23 cellular contexts compared by ENCODE assay signal in genomic region chr12:5459051-5459782, GRCh38. TPM values are rescaled to one million over a fixed set of nuclear protein-coding genes. Genes with fewer than 3 reads are reported as not detected.
"Had no signal": no experiment of that assay in that cellular context is flagged by ENCODE, and none has a peak within 500 bp of the region (broad histone marks: within the 10 kb centered on the region; RNA-seq: fewer than 3 reads in every experiment).

No MANE protein-coding gene starts in this region.

- H3K27ac ChIP-seq: colonic mucosa, foreskin keratinocyte, neural progenitor cell, ovary, spleen, stomach, uterus had no signal

- H3K4me3 ChIP-seq: colonic mucosa, lung, neural progenitor cell, ovary, spleen, stomach, uterus had no signal

- H3K9me3 ChIP-seq: colonic mucosa, ovary, spleen, stomach, uterus had no signal

- H3K4me2 ChIP-seq: neural progenitor cell had no signal

- H3K4me1 ChIP-seq: colonic mucosa, uterus had no signal

- H3K36me3 ChIP-seq: colonic mucosa, neural progenitor cell, ovary, spleen, stomach, uterus had no signal

- H3K27me3 ChIP-seq: colonic mucosa, foreskin keratinocyte, neural progenitor cell, ovary, uterus had no signal

- H2AFZ ChIP-seq: neural progenitor cell had no signal

- ATAC-seq: left ventricle myocardium superior; natural killer cell treated with Interleukin-12 subunit alpha and Interleukin-12 subunit beta and Interleukin-15 and Interleukin-18, amount 100 ng/mL, for 72 hours; sciatic nerve had no signal

- DNase-seq: colonic mucosa; dermis blood vessel endothelial cell; immature natural killer cell; kidney; left colon; left ventricle myocardium superior; mesenchymal stem cell; midbrain; nucleus accumbens; ovary; spleen; stimulated activated CD4-positive, alpha-beta T cell treated with anti-CD3 and anti-CD28 coated beads, Interleukin-15, amount 100 ng/mL, for 24 hours; stimulated activated CD4-positive, alpha-beta T cell treated with anti-CD3 and anti-CD28 coated beads, Interleukin-1b, Interleukin-23, amount 100 ng/mL, for 48 hours; stimulated activated naive CD4-positive, alpha-beta T cell; stomach; substantia nigra; trophoblast cell; uterus had no signal

RNA-seq across cellular contexts. Expression of gene NTF3, which starts 27.3 kb away (rescaled TPM):
- total RNA-seq: foreskin keratinocyte; natural killer cell treated with Interleukin-12 subunit alpha and Interleukin-12 subunit beta and Interleukin-15 and Interleukin-18, amount 100 ng/mL, for 72 hours had no signal
- polyA plus RNA-seq: foreskin keratinocyte, immature natural killer cell had no signal
